In genomic region chr2:86764661-86765307, GRCh38 we compare ENCODE assay signal across 8 cellular contexts. TPM values are rescaled to one million over a fixed set of nuclear protein-coding genes. Genes with fewer than 3 reads are reported as not detected.
A peak's percentile ranks its signal among the peaks of the same experiment; 100 is the strongest.
DNase-seq lines count a peak whose midpoint lies in the region; ATAC-seq and TF ChIP-seq lines count a peak whose summit lies in the region.

No MANE protein-coding gene starts in this region.

- H3K36me3 ChIP-seq in gastroesophageal sphincter (peaks cover 0 to 46% of the 10 kb centered on the region in 2 donors), trophoblast cell (ENCODE audit: control insufficient read depth in 1 of 2, insufficient read depth in 2 of 2, low read length in 2 of 2) (peaks cover 4 to 6% of the 10 kb centered on the region in 2 experiments)

- H3K4me3 ChIP-seq in gastroesophageal sphincter (no peak overlapping the region), trophoblast cell (ENCODE audit: low read depth, low read length) (no peak overlapping the region)

- H3K27me3 ChIP-seq in gastroesophageal sphincter: no peaks in the 10 kb centered on the region
- H3K27me3 ChIP-seq in trophoblast cell (ENCODE audit: insufficient read depth, low read length): no peaks in the 10 kb centered on the region

- peak; percentile 69 for ATAC-seq in GM21390 (IDR thresholded peaks at IDR 0.05; ENCODE audit: unreplicated experiment)
- no peak for ATAC-seq in gastroesophageal sphincter
- no peak for ATAC-seq in GM19455 (IDR thresholded peaks at IDR 0.05; ENCODE audit: unreplicated experiment)

- H4K8ac ChIP-seq in trophoblast cell (ENCODE audit: low read depth, low read length): no peak overlapping the region

- H3K4me3 Mint-ChIP-seq in activated CD4-positive, alpha-beta T cell treated with anti-CD3 and anti-CD28 coated beads, Interleukin-2, amount 10 ng/mL, durations not matched to agents 7 days and 5 days: no peak overlapping the region

- H3K9me3 ChIP-seq in gastroesophageal sphincter: no peaks in the 10 kb centered on the region
- no peaks in the 10 kb centered on the region for H3K9me3 ChIP-seq in trophoblast cell (ENCODE audit: insufficient read depth, low read depth, low read length)

- WGBS in gastroesophageal sphincter (ENCODE audit: low coverage in 1 of 2), 2 donors: 56 to 68% methylated on average over 4 of the region's 4 CpGs
- no CpG with 5 or more reads among the region's 4 CpGs for WGBS in trophoblast cell (ENCODE audit: extremely low coverage, insufficient coverage, insufficient read length)

- H3K79me2 ChIP-seq in trophoblast cell (ENCODE audit: control insufficient read depth, insufficient read depth, low read length, poor library complexity): no peaks in the 10 kb centered on the region

- no peak overlapping the region for H3K9ac ChIP-seq in trophoblast cell (ENCODE audit: low read length)

- H2AFZ ChIP-seq in trophoblast cell (ENCODE audit: insufficient read depth, low read length, poor library complexity): no peak overlapping the region

- H4K91ac ChIP-seq in trophoblast cell (ENCODE audit: low read depth, low read length): no peak overlapping the region

- no peaks in the 10 kb centered on the region for H3K79me1 ChIP-seq in trophoblast cell (ENCODE audit: low read length)

- H2BK120ac ChIP-seq in trophoblast cell (ENCODE audit: insufficient read depth, low read length, poor library complexity): no peak overlapping the region

- H3K4ac ChIP-seq in trophoblast cell (ENCODE audit: low read depth, low read length): no peak overlapping the region

- H3K27ac ChIP-seq in gastroesophageal sphincter (no peak overlapping the region), trophoblast cell (ENCODE audit: low read depth, low read length) (no peak overlapping the region)

- H3K23ac ChIP-seq in trophoblast cell (ENCODE audit: low read length): no peak overlapping the region

- TF ChIP-seq EP300 in gastroesophageal sphincter (IDR thresholded peaks at IDR 0.05): no peak

- no peak overlapping the region for H2BK12ac ChIP-seq in trophoblast cell (ENCODE audit: low read length)

- no peaks in the 10 kb centered on the region for H3K27me3 Mint-ChIP-seq in activated CD4-positive, alpha-beta T cell treated with anti-CD3 and anti-CD28 coated beads, Interleukin-2, amount 10 ng/mL, durations not matched to agents 7 days and 5 days

- H3K36me3 Mint-ChIP-seq in activated CD4-positive, alpha-beta T cell treated with anti-CD3 and anti-CD28 coated beads, Interleukin-2, amount 10 ng/mL, durations not matched to agents 7 days and 5 days (ENCODE audit: low read depth): peaks cover 16% of the 10 kb centered on the region

- H3K9me3 Mint-ChIP-seq in activated CD4-positive, alpha-beta T cell treated with anti-CD3 and anti-CD28 coated beads, Interleukin-2, amount 10 ng/mL, durations not matched to agents 7 days and 5 days: no peaks in the 10 kb centered on the region

- TF ChIP-seq CTCF in gastroesophageal sphincter (IDR thresholded peaks at IDR 0.05): peak; percentile 44 to 73 (median 58)

- no peak overlapping the region for H3K18ac ChIP-seq in trophoblast cell (ENCODE audit: low read length)

- H4K12ac ChIP-seq in trophoblast cell (ENCODE audit: low read depth, low read length): no peak overlapping the region

- no peak overlapping the region for H3K4me2 ChIP-seq in trophoblast cell (ENCODE audit: low read length)

- DNase-seq in DMS114 treated with DMSO at 0.1 percent for 48 hours (lab: John Stamatoyannopoulos, UW; ENCODE audit: unreplicated experiment): peak; percentile 63
- DNase-seq in NAMALWA (ENCODE audit: low spot score): peak; percentile 73
- peak; percentile 51 for DNase-seq in activated CD4-positive, alpha-beta T cell treated with anti-CD3 and anti-CD28 coated beads, Interleukin-2, amount 10 ng/mL, durations not matched to agents 7 days and 5 days
- DNase-seq in trophoblast cell: peak; percentile 29 to 78
- no peak for DNase-seq in activated CD4-positive, CD25-positive, alpha-beta regulatory T cell treated with anti-CD3 and anti-CD28 coated beads, Interleukin-2, amount 50 U/mL, for 72 hours

- TF ChIP-seq POLR2A in gastroesophageal sphincter (IDR thresholded peaks at IDR 0.05): no peak

- peaks cover 2% of the 10 kb centered on the region for H3K4me1 Mint-ChIP-seq in activated CD4-positive, alpha-beta T cell treated with anti-CD3 and anti-CD28 coated beads, Interleukin-2, amount 10 ng/mL, durations not matched to agents 7 days and 5 days

- H3K27ac Mint-ChIP-seq in activated CD4-positive, alpha-beta T cell treated with anti-CD3 and anti-CD28 coated beads, Interleukin-2, amount 10 ng/mL, durations not matched to agents 7 days and 5 days: no peak overlapping the region

- peaks cover 0 to 54% (median 7%) of the 10 kb centered on the region in 3 donors for H3K4me1 ChIP-seq in gastroesophageal sphincter
- no peaks in the 10 kb centered on the region for H3K4me1 ChIP-seq in trophoblast cell (ENCODE audit: control insufficient read depth in 1 of 2, insufficient read depth in 2 of 2, low read length in 2 of 2)

- CTCF ChIA-PET in activated CD4-positive, alpha-beta T cell treated with anti-CD3 and anti-CD28 coated beads, Interleukin-2, amount 10 ng/mL, durations not matched to agents 7 days and 5 days (lab: Charles Lee): interaction anchor here (0.6 to 1.7 kb wide), 4 partner anchors 16 to 41 kb away, joined by 3 to 5 read pairs (median 4); no protein-coding TSS in a partner anchor

- H3K14ac ChIP-seq in trophoblast cell (ENCODE audit: low read length): no peak overlapping the region

- H2AK5ac ChIP-seq in trophoblast cell (ENCODE audit: low read length): no peak overlapping the region

- POLR2A ChIA-PET in activated CD4-positive, alpha-beta T cell treated with anti-CD3 and anti-CD28 coated beads, Interleukin-2, amount 10 ng/mL, durations not matched to agents 7 days and 5 days (lab: Charles Lee): no interaction called here

- no peak overlapping the region for H2BK5ac ChIP-seq in trophoblast cell (ENCODE audit: low read depth, low read length, poor library complexity)

RNA-seq across cellular contexts. Expression of gene CD8A, which starts 25.9 kb away (rescaled TPM):
- total RNA-seq in activated CD4-positive, alpha-beta T cell treated with anti-CD3 and anti-CD28 coated beads, Interleukin-2, amount 10 ng/mL, durations not matched to agents 7 days and 5 days: under 1 TPM; 0.72 to 0.77 TPM
- total RNA-seq in gastroesophageal sphincter: 1 to 10 TPM in 2 of 4 donors, under 1 TPM in 1, not detected in 1; 0.42 to 3.9 (median 1.8) TPM
- polyA plus RNA-seq in trophoblast cell (2013): not detected in 2 replicates

RNA-seq across cellular contexts. Expression of gene RMND5A, which starts 44.7 kb away (rescaled TPM):
- 10 to 100 TPM; 28.4 to 37.3 TPM for total RNA-seq in activated CD4-positive, alpha-beta T cell treated with anti-CD3 and anti-CD28 coated beads, Interleukin-2, amount 10 ng/mL, durations not matched to agents 7 days and 5 days
- total RNA-seq in gastroesophageal sphincter: 10 to 100 TPM; 44.8 to 75.6 (median 61.1) TPM
- 13.5 and 15.5 TPM in 2 replicates for polyA plus RNA-seq in trophoblast cell (2013)
